ENCODE assay signal across 8 cellular contexts in genomic region chr19:10864538-10864899, GRCh38. TPM values are rescaled to one million over a fixed set of nuclear protein-coding genes. Genes with fewer than 3 reads are reported as not detected.
DNase-seq lines count a peak whose midpoint lies in the region; ATAC-seq and TF ChIP-seq lines count a peak whose summit lies in the region.

No MANE protein-coding gene starts in this region.

- CTCF ChIA-PET in HEK293 (lab: Yijun Ruan, JAX) = interaction anchor here (0.5 to 5.8 kb wide), 47 partner anchors 9 to 1530 kb away, joined by 3 to 98 read pairs (median 4); partner anchors contain the start of genes C19orf38, DNM2, QTRT1 and S1PR5
- CTCF ChIA-PET in activated CD4-positive, alpha-beta T cell treated with anti-CD3 and anti-CD28 coated beads for 36 hours (lab: Charles Lee) = interaction anchor here (0.5 to 8.8 kb wide), 37 partner anchors 9 to 1012 kb away, joined by 3 to 70 read pairs (median 4); partner anchors contain the start of genes C19orf38, DNM2, QTRT1 and TMED1

- H3K27ac ChIP-seq in BLaER1 = no peak overlapping the region
- H3K27ac ChIP-seq in HEK293 (ENCODE audit: extremely low read depth, low read depth, low read length) = no peak overlapping the region
- no peak overlapping the region for H3K27ac ChIP-seq in right lobe of liver

- H3K4me1 Mint-ChIP-seq in activated CD4-positive, alpha-beta T cell treated with anti-CD3 and anti-CD28 coated beads for 36 hours = peaks cover 14% of the 10 kb centered on the region

- intact Hi-C loops in activated CD4-positive, alpha-beta T cell treated with anti-CD3 and anti-CD28 coated beads for 36 hours (cut with DNase I, micrococcal nuclease) = loop anchor here (1.0 kb wide), 1 partner anchor 147 kb away; no protein-coding TSS in a partner anchor
- intact Hi-C loops in right lobe of liver (cut with DNase I) = loop anchor here in 1 of 2 donors (10.0 kb wide), 1 partner anchor 100 kb away; no protein-coding TSS in a partner anchor

- no peaks in the 10 kb centered on the region for H3K9me3 Mint-ChIP-seq in activated CD4-positive, alpha-beta T cell treated with anti-CD3 and anti-CD28 coated beads for 36 hours (ENCODE audit: low read depth)

- peak overlapping the region; percentile 16 for H3K27ac Mint-ChIP-seq in activated CD4-positive, alpha-beta T cell treated with anti-CD3 and anti-CD28 coated beads for 36 hours

- H4K20me1 ChIP-seq in BLaER1 = no peaks in the 10 kb centered on the region

- H3K27me3 ChIP-seq in BLaER1 = no peaks in the 10 kb centered on the region
- H3K27me3 ChIP-seq in right lobe of liver = no peaks in the 10 kb centered on the region

- no peak for TF ChIP-seq POLR2A in right lobe of liver (IDR thresholded peaks at IDR 0.05)

- H3K9ac ChIP-seq in BLaER1 = no peak overlapping the region

- WGBS in right lobe of liver (ENCODE audit: insufficient coverage, low coverage, low lambda C conversion rate, missing lambda C conversion rate) = 8% methylated on average over 6 of the region's 6 CpGs

- H3K4me2 ChIP-seq in BLaER1 = peak overlapping the region; percentile 49

- no peaks in the 10 kb centered on the region for H3K36me3 ChIP-seq in BLaER1
- no peaks in the 10 kb centered on the region for H3K36me3 ChIP-seq in HEK293 (ENCODE audit: control insufficient read depth in 2 of 2, insufficient read depth in 1 of 2, low read length in 2 of 2)
- no peaks in the 10 kb centered on the region for H3K36me3 ChIP-seq in right lobe of liver

- ATAC-seq in activated CD4-positive, alpha-beta T cell treated with anti-CD3 and anti-CD28 coated beads for 36 hours = peak; percentile 94
- peak; percentile 81 to 90 (median 87) for ATAC-seq in right lobe of liver
- ATAC-seq in HG03457 (IDR thresholded peaks at IDR 0.05; ENCODE audit: unreplicated experiment) = no peak

- H3K36me3 Mint-ChIP-seq in activated CD4-positive, alpha-beta T cell treated with anti-CD3 and anti-CD28 coated beads for 36 hours (ENCODE audit: low read depth) = no peaks in the 10 kb centered on the region

- H3K4me1 ChIP-seq in BLaER1 = peaks cover 31% of the 10 kb centered on the region
- H3K4me1 ChIP-seq in HEK293 (ENCODE audit: control insufficient read depth, insufficient read depth, low read length) = no peaks in the 10 kb centered on the region
- peaks cover 0 to 5% (median 0%) of the 10 kb centered on the region in 4 donors for H3K4me1 ChIP-seq in right lobe of liver

- POLR2A ChIA-PET in HEK293 (lab: Yijun Ruan, JAX) = interaction anchor here (0.5 to 2.4 kb wide), 6 partner anchors 11 to 147 kb away, joined by 3 to 31 read pairs (median 6); partner anchors contain the start of genes DNM2 and TMED1
- POLR2A ChIA-PET in activated CD4-positive, alpha-beta T cell treated with anti-CD3 and anti-CD28 coated beads for 36 hours (lab: Charles Lee) = interaction anchor here (0.5 to 1.7 kb wide), 7 partner anchors 8 to 162 kb away, joined by 3 to 8 read pairs (median 4); partner anchors contain the start of genes DNM2 and TMED1

- H3K4me3 ChIP-seq in BLaER1 (no peak overlapping the region), HEK293 (ENCODE audit: low read depth, low read length) (no peak overlapping the region), choroid plexus epithelial cell (ENCODE audit: low read depth, low read length) (no peak overlapping the region), right lobe of liver (no peak overlapping the region)

- no peak overlapping the region for H3K4me3 Mint-ChIP-seq in activated CD4-positive, alpha-beta T cell treated with anti-CD3 and anti-CD28 coated beads for 36 hours

- DNase-seq in NCI-H460 (ENCODE audit: extremely low read depth, low read depth) (peak; percentile 72), choroid plexus epithelial cell (ENCODE audit: low read depth) (peak; percentile 82), right lobe of liver (peak; percentile 83 to 86 (median 84))
- peak; percentile 93 for DNase-seq in activated CD4-positive, alpha-beta T cell treated with anti-CD3 and anti-CD28 coated beads for 36 hours
- DNase-seq in stimulated activated CD4-positive, alpha-beta T cell treated with anti-CD3 and anti-CD28 coated beads, Interleukin-4, amount 100 ng/mL, for 4 hours = peak; percentile 70 to 80

- H3K27me3 Mint-ChIP-seq in activated CD4-positive, alpha-beta T cell treated with anti-CD3 and anti-CD28 coated beads for 36 hours = no peaks in the 10 kb centered on the region

- H3K9me3 ChIP-seq in BLaER1 (no peaks in the 10 kb centered on the region), HEK293 (ENCODE audit: control insufficient read depth, insufficient read depth, low read depth, low read length) (no peaks in the 10 kb centered on the region), right lobe of liver (no peaks in the 10 kb centered on the region)

- TF ChIP-seq CTCF in HEK293 (tag by site-specific recombination; IDR thresholded peaks at IDR 0.05) = peak; percentile 87
- TF ChIP-seq CTCF in choroid plexus epithelial cell (conservative IDR thresholded peaks at IDR 0.05; ENCODE audit: low read depth, low read length) = peak; percentile 95
- TF ChIP-seq CTCF in right lobe of liver (IDR thresholded peaks at IDR 0.05) = peak; percentile 76 to 89 (median 88)

TF ChIP-seq in HEK293, 187 proteins besides CTCF, POLR2A, EP300 and RAD21 (continues in another document):
- TF ChIP-seq ZNF692 (tag by site-specific recombination; IDR thresholded peaks at IDR 0.05) (no peak), ZNF146 (tag by site-specific recombination; IDR thresholded peaks at IDR 0.05) (no peak), ZNF514 (tag by site-specific recombination; IDR thresholded peaks at IDR 0.05) (no peak), ZBTB10 (tag by site-specific recombination; IDR thresholded peaks at IDR 0.05) (peak; percentile 50; the same call in 1 of the 2 replicates), ZNF629 (tag by site-specific recombination; IDR thresholded peaks at IDR 0.05) (0 out of 2 replicates have a peak, but pooled peaks have one; percentile 24), ZNF350 (tag by site-specific recombination; IDR thresholded peaks at IDR 0.05) (no peak), ZNF664 (tag by site-specific recombination; IDR thresholded peaks at IDR 0.05) (no peak), KLF17 (tag by site-specific recombination; IDR thresholded peaks at IDR 0.05) (0 out of 2 replicates have a peak, but pooled peaks have one; percentile 23), ZNF48 (tag by site-specific recombination; IDR thresholded peaks at IDR 0.05) (no peak), GFI1B (tag by site-specific recombination; IDR thresholded peaks at IDR 0.05) (no peak), ZNF626 (tag by site-specific recombination; IDR thresholded peaks at IDR 0.05) (no peak)

RNA-seq across cellular contexts. Expression of gene CARM1, which starts 6.8 kb away (rescaled TPM):
- 30.0 and 30.6 TPM in 2 replicates for total RNA-seq in NCI-H460 (2014; rRNA removed; shearing (Covaris generic))
- 30.8 and 34.0 TPM in 2 replicates for polyA plus RNA-seq in NCI-H460 (2014; cell fraction: nucleus; rRNA removed)
- 10 to 100 TPM; 82.3 to 96.8 TPM for total RNA-seq in activated CD4-positive, alpha-beta T cell treated with anti-CD3 and anti-CD28 coated beads for 36 hours
- 10 to 100 TPM; 13.7 to 20.5 (median 17.5) TPM for total RNA-seq in right lobe of liver

RNA-seq across cellular contexts. Expression of gene C19orf38, which starts 16.3 kb away (rescaled TPM):
- total RNA-seq in NCI-H460 (2014; rRNA removed; shearing (Covaris generic)) = 0.50 TPM in 1 of 2 replicates, not detected in the other
- not detected in 2 replicates for polyA plus RNA-seq in NCI-H460 (2014; cell fraction: nucleus; rRNA removed)
- 1 to 10 TPM; 2.7 to 3.6 TPM for total RNA-seq in activated CD4-positive, alpha-beta T cell treated with anti-CD3 and anti-CD28 coated beads for 36 hours
- 1 to 10 TPM in 5 of 6 experiments, under 1 TPM in 1; 0.58 to 2.7 (median 1.4) TPM for total RNA-seq in right lobe of liver

RNA-seq across cellular contexts. Expression of gene TMED1, which starts 28.5 kb away (rescaled TPM):
- total RNA-seq in NCI-H460 (2014; rRNA removed; shearing (Covaris generic)) = 14.2 and 17.0 TPM in 2 replicates
- 49.0 and 51.5 TPM in 2 replicates for polyA plus RNA-seq in NCI-H460 (2014; cell fraction: nucleus; rRNA removed)
- 10 to 100 TPM in 1 of 2 experiments, 1 to 10 TPM in 1; 8.7 to 15.3 TPM for total RNA-seq in activated CD4-positive, alpha-beta T cell treated with anti-CD3 and anti-CD28 coated beads for 36 hours
- 10 to 100 TPM; 19.1 to 24.1 (median 21.7) TPM for total RNA-seq in right lobe of liver
